Comparison of ENCODE assay signal across 8 cellular contexts in the genomic region with DNA sequence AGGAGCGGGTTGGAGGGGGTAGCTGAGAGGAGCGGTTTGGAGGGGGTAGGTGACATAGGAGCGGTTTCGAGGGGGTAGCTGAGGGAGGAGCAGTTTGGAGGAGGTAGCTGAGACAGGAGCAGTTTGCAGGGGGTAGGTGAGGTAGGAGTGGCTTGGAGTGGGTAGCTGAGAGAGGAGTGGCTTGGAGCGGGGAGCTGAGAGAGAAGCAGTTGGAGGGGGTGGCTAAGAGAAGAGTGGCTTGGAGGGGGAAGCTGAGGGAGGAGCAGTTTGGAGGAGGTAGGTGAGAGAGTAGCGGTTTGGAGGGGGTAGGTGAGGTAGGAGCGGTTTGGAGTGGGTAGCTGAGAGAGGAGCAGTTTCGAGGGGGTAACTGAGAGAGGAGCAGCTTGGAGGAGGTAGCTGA.
"Had no signal": no experiment of that assay in that cellular context is flagged by ENCODE, and none has a peak within 500 bp of the region (broad histone marks: within the 10 kb centered on the region; RNA-seq: fewer than 3 reads in every experiment).

No MANE protein-coding gene starts in this region.

- H3K9ac ChIP-seq: KMS-11 had no signal

- H3K36me3 Mint-ChIP-seq: IgD-negative memory B cell had no signal

- DNase-seq: IMR-90, KBM-7, KG1 had no signal

- H3K27ac ChIP-seq: HL-60, KMS-11 had no signal

- H3K27ac Mint-ChIP-seq: IgD-negative memory B cell had no signal

- H3K4me2 ChIP-seq: KMS-11 had no signal

- H3K4me3 ChIP-seq: K562 had no signal

- H3K4me3 Mint-ChIP-seq: IgD-negative memory B cell had no signal

- H3K9me3 Mint-ChIP-seq: IgD-negative memory B cell had no signal

- H3K4me1 Mint-ChIP-seq: IgD-negative memory B cell had no signal

- ATAC-seq: HepG2, K562 had no signal
